In the genomic region with DNA sequence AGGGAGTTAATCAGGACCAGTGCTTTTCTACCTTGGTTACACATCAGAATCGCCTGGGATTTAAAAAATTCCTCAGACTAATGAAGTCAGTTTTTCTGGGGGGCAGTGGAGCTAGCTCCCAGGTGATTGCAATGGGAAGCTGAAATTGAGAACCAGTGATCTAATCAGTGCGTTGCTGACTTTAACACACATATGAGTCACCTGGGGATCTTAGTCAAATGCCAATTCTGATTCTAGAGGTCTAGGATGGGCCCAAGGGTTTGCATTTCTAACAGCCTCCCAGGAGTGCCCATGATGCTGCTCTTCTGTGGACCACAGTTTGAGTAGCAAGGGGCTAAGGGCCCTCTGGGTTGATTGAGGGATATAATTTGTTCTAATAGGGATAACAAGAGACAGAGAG, we compare ENCODE assay signal across 20 cellular contexts. TPM values are rescaled to one million over a fixed set of nuclear protein-coding genes. Genes with fewer than 3 reads are reported as not detected.
"Had no signal": no experiment of that assay in that cellular context is flagged by ENCODE, and none has a peak within 500 bp of the region (broad histone marks: within the 10 kb centered on the region; RNA-seq: fewer than 3 reads in every experiment).

No MANE protein-coding gene starts in this region.

- H3K4me2 ChIP-seq: hepatocyte had no signal

- H3K27ac ChIP-seq: brain microvascular endothelial cell, hepatocyte, left ventricle myocardium inferior, neutrophil, tibial nerve, uterus had no signal

- H3K4me3 ChIP-seq: dorsolateral prefrontal cortex, hepatocyte, left ventricle myocardium inferior, tibial nerve, uterus had no signal

- H3K9me3 Mint-ChIP-seq: activated T-helper 1 cell treated with anti-CD3 and anti-CD28 coated beads, Interleukin-12 subunit alpha, Interleukin-12 subunit beta, Interleukin-2, Interleukin-4 antibody, amounts not matched to agents 30 ng/mL and 10 ng/mL and 1 ng/mL, durations not matched to agents 14 hours and 24 hours and 36 hours; endodermal cell; memory B cell; natural killer cell; stimulated activated naive B cell treated with anti-CD40 and anti-IgM and Interleukin-4, amounts not matched to agents 10 μg/mL and 1 μg/mL and 100 μg/mL, for 72 hours had no signal

- H3K9me3 ChIP-seq: left ventricle myocardium inferior, neutrophil, tibial nerve, uterus had no signal

- H2AFZ ChIP-seq: hepatocyte had no signal

- H3K4me3 Mint-ChIP-seq: activated T-helper 1 cell treated with anti-CD3 and anti-CD28 coated beads, Interleukin-12 subunit alpha, Interleukin-12 subunit beta, Interleukin-2, Interleukin-4 antibody, amounts not matched to agents 30 ng/mL and 10 ng/mL and 1 ng/mL, durations not matched to agents 14 hours and 24 hours and 36 hours; endodermal cell; memory B cell; natural killer cell; stimulated activated naive B cell treated with anti-CD40 and anti-IgM and Interleukin-4, amounts not matched to agents 10 μg/mL and 1 μg/mL and 100 μg/mL, for 72 hours; T-helper 17 cell had no signal

- H3K27ac Mint-ChIP-seq: endodermal cell; memory B cell; natural killer cell; stimulated activated naive B cell treated with anti-CD40 and anti-IgM and Interleukin-4, amounts not matched to agents 10 μg/mL and 1 μg/mL and 100 μg/mL, for 72 hours; T-helper 17 cell had no signal

- ATAC-seq: natural killer cell; stimulated activated naive B cell treated with anti-CD40 and anti-IgM and Interleukin-4, amounts not matched to agents 10 μg/mL and 1 μg/mL and 100 μg/mL, for 72 hours; T-helper 17 cell had no signal

- H3K36me3 ChIP-seq: brain microvascular endothelial cell, neutrophil, uterus had no signal

- H3K27me3 ChIP-seq: brain microvascular endothelial cell, dorsolateral prefrontal cortex, hepatocyte, neutrophil, tibial nerve, uterus had no signal

- H3K79me2 ChIP-seq: hepatocyte had no signal

- H3K27me3 Mint-ChIP-seq: memory B cell; stimulated activated naive B cell treated with anti-CD40 and anti-IgM and Interleukin-4, amounts not matched to agents 10 μg/mL and 1 μg/mL and 100 μg/mL, for 72 hours had no signal

- H3K4me1 ChIP-seq: left ventricle myocardium inferior, tibial nerve, uterus had no signal

- DNase-seq: activated CD4-positive, alpha-beta T cell treated with anti-CD3 and anti-CD28 coated beads for 4 hours; activated CD8-positive, alpha-beta memory T cell treated with anti-CD3 and anti-CD28 coated beads, Interleukin-2, amount 50 U/mL, for 48 hours; activated naive CD4-positive, alpha-beta T cell treated with Interleukin-2 at 50 U/mL for 16 hours; anterior cingulate cortex; brain microvascular endothelial cell; dorsolateral prefrontal cortex; endodermal cell; erythroblast; left ventricle myocardium inferior; natural killer cell; stimulated activated CD4-positive, alpha-beta T cell treated with anti-CD3 and anti-CD28 coated beads, Interleukin-2, amount 100 ng/mL, for 48 hours; stimulated activated naive B cell treated with anti-CD40 and anti-IgM and Interleukin-4, amounts not matched to agents 10 μg/mL and 1 μg/mL and 100 μg/mL, for 72 hours; T-helper 17 cell; uterus had no signal

- H3K36me3 Mint-ChIP-seq: memory B cell; natural killer cell; stimulated activated naive B cell treated with anti-CD40 and anti-IgM and Interleukin-4, amounts not matched to agents 10 μg/mL and 1 μg/mL and 100 μg/mL, for 72 hours had no signal

- H3K4me1 Mint-ChIP-seq: memory B cell; natural killer cell; stimulated activated naive B cell treated with anti-CD40 and anti-IgM and Interleukin-4, amounts not matched to agents 10 μg/mL and 1 μg/mL and 100 μg/mL, for 72 hours; T-helper 17 cell had no signal

RNA-seq across cellular contexts. Expression of gene KL, which starts 54.5 kb away (rescaled TPM):
- total RNA-seq: natural killer cell, T-helper 17 cell had no signal
- polyA plus RNA-seq: keratinocyte had no signal
